10 cellular contexts compared by ENCODE assay signal in genomic region chr5:173016069-173016455, GRCh38. TPM values are rescaled to one million over a fixed set of nuclear protein-coding genes. Genes with fewer than 3 reads are reported as not detected.
DNase-seq lines count a peak whose midpoint lies in the region; ATAC-seq and TF ChIP-seq lines count a peak whose summit lies in the region.
"Had no signal": no experiment of that assay in that cellular context is flagged by ENCODE, and none has a peak within 500 bp of the region (broad histone marks: within the 10 kb centered on the region; RNA-seq: fewer than 3 reads in every experiment).

No MANE protein-coding gene starts in this region.

- H3K4me1 ChIP-seq in mesodermal cell (ENCODE audit: control insufficient read depth, insufficient read depth, low read length, poor library complexity, severe bottlenecking) (peaks cover 14% of the 10 kb centered on the region), thymus (ENCODE audit: control insufficient read depth, insufficient read depth, low read length) (no peaks in the 10 kb centered on the region)

- H3K36me3 Mint-ChIP-seq in activated T-cell treated with anti-CD3 and anti-CD28 coated beads, Interleukin-2, amount 50 U/mL, for 72 hours (ENCODE audit: insufficient read depth in 2 of 2): peaks cover 2 to 9% of the 10 kb centered on the region in 2 donors
- peaks cover 26% of the 10 kb centered on the region for H3K36me3 Mint-ChIP-seq in activated T-cell treated with anti-CD3 and anti-CD28 coated beads, Interleukin-2, amount 50 U/mL, for 4 hours (ENCODE audit: insufficient read depth)
- H3K36me3 Mint-ChIP-seq in MCF 10A (ENCODE audit: insufficient read depth, unreplicated experiment): peaks cover 44% of the 10 kb centered on the region

- intact Hi-C loops in MCF 10A (cut with micrococcal nuclease): no loop called here

- 93 to 98% methylated on average over 5 to 6 of the region's 6 CpGs for WGBS in mesodermal cell (ENCODE audit: insufficient coverage in 2 of 2), 2 experiments
- WGBS in thymus: 96% methylated on average over 6 of the region's 6 CpGs

- peaks cover 68% of the 10 kb centered on the region for H3K4me1 Mint-ChIP-seq in activated T-cell treated with anti-CD3 and anti-CD28 coated beads, Interleukin-2, amount 50 U/mL, for 72 hours (ENCODE audit: low read depth)
- peaks cover 41% of the 10 kb centered on the region for H3K4me1 Mint-ChIP-seq in activated T-cell treated with anti-CD3 and anti-CD28 coated beads, Interleukin-2, amount 50 U/mL, for 4 hours (ENCODE audit: low read depth)
- H3K4me1 Mint-ChIP-seq in MCF 10A (ENCODE audit: insufficient read depth, unreplicated experiment): peaks cover 55% of the 10 kb centered on the region

- H3K9me3 ChIP-seq in mesodermal cell (ENCODE audit: control insufficient read depth, low read length) (no peaks in the 10 kb centered on the region), thymus (ENCODE audit: control insufficient read depth) (no peaks in the 10 kb centered on the region)

- H3K36me3 ChIP-seq in mesodermal cell (ENCODE audit: control insufficient read depth, insufficient read depth, low read length): peaks cover 32% of the 10 kb centered on the region
- H3K36me3 ChIP-seq in thymus (ENCODE audit: control insufficient read depth, insufficient read depth): peaks cover 14% of the 10 kb centered on the region

- no peak for DNase-seq in activated T-cell treated with anti-CD3 and anti-CD28 coated beads, Interleukin-2, amount 50 U/mL, for 72 hours
- DNase-seq in activated T-cell treated with anti-CD3 and anti-CD28 coated beads, Interleukin-2, amount 50 U/mL, for 4 hours: no peak
- DNase-seq in MCF 10A (ENCODE audit: unreplicated experiment) (no peak), DMS 273 (lab: John Stamatoyannopoulos, UW; ENCODE audit: unreplicated experiment) (no peak)
- no peak for DNase-seq in central memory CD4-positive, alpha-beta T cell
- DNase-seq: AML-193, NCI-H446 had no signal

- no peak for ATAC-seq in activated T-cell treated with anti-CD3 and anti-CD28 coated beads, Interleukin-2, amount 50 U/mL, for 72 hours (replicated peaks in 1 of 2)
- no peak for ATAC-seq in activated T-cell treated with anti-CD3 and anti-CD28 coated beads, Interleukin-2, amount 50 U/mL, for 4 hours
- ATAC-seq in HG02970 (IDR thresholded peaks at IDR 0.05; ENCODE audit: low FRiP score, unreplicated experiment): no peak

- H3K9me3 Mint-ChIP-seq in activated T-cell treated with anti-CD3 and anti-CD28 coated beads, Interleukin-2, amount 50 U/mL, for 72 hours: no peaks in the 10 kb centered on the region
- H3K9me3 Mint-ChIP-seq in activated T-cell treated with anti-CD3 and anti-CD28 coated beads, Interleukin-2, amount 50 U/mL, for 4 hours: no peaks in the 10 kb centered on the region
- H3K9me3 Mint-ChIP-seq in MCF 10A (ENCODE audit: unreplicated experiment): no peaks in the 10 kb centered on the region

- H3K4me3 Mint-ChIP-seq in activated T-cell treated with anti-CD3 and anti-CD28 coated beads, Interleukin-2, amount 50 U/mL, for 72 hours: peak overlapping the region; percentile 3 to 45
- H3K4me3 Mint-ChIP-seq in activated T-cell treated with anti-CD3 and anti-CD28 coated beads, Interleukin-2, amount 50 U/mL, for 4 hours: no peak overlapping the region
- H3K4me3 Mint-ChIP-seq in MCF 10A (ENCODE audit: unreplicated experiment): no peak overlapping the region

- H3K27ac Mint-ChIP-seq in activated T-cell treated with anti-CD3 and anti-CD28 coated beads, Interleukin-2, amount 50 U/mL, for 72 hours: peak overlapping the region; percentile 86
- H3K27ac Mint-ChIP-seq in MCF 10A (ENCODE audit: low read depth, unreplicated experiment): peak overlapping the region; percentile 89

- CTCF ChIA-PET in MCF 10A (lab: Yijun Ruan, JAX): interaction anchor here (0.6 to 1.6 kb wide), 6 partner anchors 9 to 332 kb away, joined by 3 to 5 read pairs (median 3); no protein-coding TSS in a partner anchor

- H3K27ac ChIP-seq in mesodermal cell (ENCODE audit: low read depth, low read length, severe bottlenecking): peak overlapping the region; percentile 50
- peak overlapping the region; percentile 60 for H3K27ac ChIP-seq in thymus (ENCODE audit: low read depth)

- H3K4me3 ChIP-seq in mesodermal cell (ENCODE audit: extremely low read depth, insufficient read depth, low read length, poor library complexity, severe bottlenecking): no peak overlapping the region
- no peak overlapping the region for H3K4me3 ChIP-seq in thymus (ENCODE audit: low read length)

- no TSS peak for BruUV-seq in MCF 10A (replicated peaks; lab: Mats Ljungman, UMichigan)

- no peaks in the 10 kb centered on the region for H3K27me3 Mint-ChIP-seq in activated T-cell treated with anti-CD3 and anti-CD28 coated beads, Interleukin-2, amount 50 U/mL, for 72 hours (ENCODE audit: low read depth)
- no peaks in the 10 kb centered on the region for H3K27me3 Mint-ChIP-seq in activated T-cell treated with anti-CD3 and anti-CD28 coated beads, Interleukin-2, amount 50 U/mL, for 4 hours (ENCODE audit: low read depth)
- H3K27me3 Mint-ChIP-seq in MCF 10A (ENCODE audit: insufficient read depth, unreplicated experiment): no peaks in the 10 kb centered on the region

- POLR2A ChIA-PET in MCF 10A (lab: Yijun Ruan, JAX): interaction anchor here (0.6 to 3.3 kb wide), 10 partner anchors 9 to 268 kb away, joined by 3 to 36 read pairs (median 4); partner anchors contain the start of gene ATP6V0E1

- no peak for TF ChIP-seq CTCF in MCF 10A (IDR thresholded peaks at IDR 0.05; ENCODE audit: unreplicated experiment)

- no peaks in the 10 kb centered on the region for H3K27me3 ChIP-seq in thymus (ENCODE audit: control insufficient read depth, insufficient read depth)

RNA-seq across cellular contexts. Expression of gene ATP6V0E1, which starts 32.5 kb away (rescaled TPM):
- total RNA-seq in activated T-cell treated with anti-CD3 and anti-CD28 coated beads, Interleukin-2, amount 50 U/mL, for 72 hours: 100 to 1,000 TPM; 105 to 117 TPM
- total RNA-seq in activated T-cell treated with anti-CD3 and anti-CD28 coated beads, Interleukin-2, amount 50 U/mL, for 4 hours: 100 to 1,000 TPM; 196 to 234 (median 209) TPM
- total RNA-seq in MCF 10A (2022): 171 and 243 TPM in 2 replicates
- polyA plus RNA-seq in mesodermal cell (2013, experiment 1 of 2): 154 TPM
- 125 TPM for polyA plus RNA-seq in mesodermal cell (2013, experiment 2 of 2)
- polyA plus RNA-seq in thymus: 420 TPM

RNA-seq across cellular contexts. Expression of gene CREBRF, which starts 40.1 kb away (rescaled TPM):
- 10 to 100 TPM; 33.1 to 35.8 TPM for total RNA-seq in activated T-cell treated with anti-CD3 and anti-CD28 coated beads, Interleukin-2, amount 50 U/mL, for 72 hours
- total RNA-seq in activated T-cell treated with anti-CD3 and anti-CD28 coated beads, Interleukin-2, amount 50 U/mL, for 4 hours: 10 to 100 TPM in 2 of 3 donors, 1 to 10 TPM in 1; 7.2 to 11.7 (median 10.1) TPM
- 16.2 and 22.7 TPM in 2 replicates for total RNA-seq in MCF 10A (2022)
- 12.1 TPM for polyA plus RNA-seq in mesodermal cell (2013, experiment 1 of 2)
- polyA plus RNA-seq in mesodermal cell (2013, experiment 2 of 2): 10.8 TPM
- 12.8 TPM for polyA plus RNA-seq in thymus

RNA-seq across cellular contexts. Expression of gene RPL26L1, which starts 56.8 kb away (rescaled TPM):
- total RNA-seq in activated T-cell treated with anti-CD3 and anti-CD28 coated beads, Interleukin-2, amount 50 U/mL, for 72 hours: 10 to 100 TPM; 33.6 to 34.6 TPM
- total RNA-seq in activated T-cell treated with anti-CD3 and anti-CD28 coated beads, Interleukin-2, amount 50 U/mL, for 4 hours: 100 to 1,000 TPM in 1 of 3 donors, 10 to 100 TPM in 2; 89.6 to 105 (median 95.3) TPM
- total RNA-seq in MCF 10A (2022): 103 and 119 TPM in 2 replicates
- 88.8 TPM for polyA plus RNA-seq in mesodermal cell (2013, experiment 1 of 2)
- polyA plus RNA-seq in mesodermal cell (2013, experiment 2 of 2): 99.2 TPM
- polyA plus RNA-seq in thymus: 62.4 TPM

Comparison
In these comparisons a context has a peak if more than half of its experiments do, and no peak if none do; other contexts are left out.
1. H3K4me3 Mint-ChIP-seq: peak in activated T-cell treated with anti-CD3 and anti-CD28 coated beads, Interleukin-2, amount 50 U/mL, for 72 hours (2 of 2); none in activated T-cell treated with anti-CD3 and anti-CD28 coated beads, Interleukin-2, amount 50 U/mL, for 4 hours (single experiment) and MCF 10A (single experiment).